In genomic region chr5:37771203-37771611, GRCh38 we compare ENCODE assay signal across 18 cellular contexts.
A peak's percentile ranks its signal among the peaks of the same experiment; 100 is the strongest.
DNase-seq lines count a peak whose midpoint lies in the region; ATAC-seq, FAIRE-seq and TF ChIP-seq lines count a peak whose summit lies in the region.
"Had no signal": no experiment of that assay in that cellular context is flagged by ENCODE, and none has a peak within 500 bp of the region (broad histone marks: within the 10 kb centered on the region; RNA-seq: fewer than 3 reads in every experiment).

No MANE protein-coding gene starts in this region.

- peak overlapping the region; percentile 68 for H3K9ac ChIP-seq in astrocyte (ENCODE audit: low read length)
- peak overlapping the region; percentile 62 for H3K9ac ChIP-seq in skeletal muscle satellite cell (ENCODE audit: low read depth, low read length)

- no peak overlapping the region for H3K4me3 ChIP-seq in MG63
- no peak overlapping the region for H3K4me3 ChIP-seq in astrocyte (ENCODE audit: insufficient read depth, low read depth, low read length)
- H3K4me3 ChIP-seq in left lung, result no peak overlapping the region
- peak overlapping the region; percentile 39 for H3K4me3 ChIP-seq in skeletal muscle satellite cell (ENCODE audit: low read length)
- H3K4me3 ChIP-seq: adrenal gland, HAP-1, thyroid gland had no signal

- no peaks in the 10 kb centered on the region for H3K36me3 Mint-ChIP-seq in astrocyte (ENCODE audit: low read depth, unreplicated experiment)
- peaks cover 5% of the 10 kb centered on the region for H3K36me3 Mint-ChIP-seq in activated CD4-positive, alpha-beta memory T cell treated with anti-CD3 and anti-CD28 coated beads for 36 hours
- peaks cover 3% of the 10 kb centered on the region for H3K36me3 Mint-ChIP-seq in progenitor cell of endocrine pancreas (ENCODE audit: insufficient read depth)

- POLR2A ChIA-PET in activated CD4-positive, alpha-beta memory T cell treated with anti-CD3 and anti-CD28 coated beads for 36 hours (lab: Charles Lee), result no interaction called here

- peak overlapping the region; percentile 99 for H3K27ac Mint-ChIP-seq in astrocyte (ENCODE audit: unreplicated experiment)
- no peak overlapping the region for H3K27ac Mint-ChIP-seq in activated CD4-positive, alpha-beta memory T cell treated with anti-CD3 and anti-CD28 coated beads for 36 hours
- H3K27ac Mint-ChIP-seq in progenitor cell of endocrine pancreas, result no peak overlapping the region
- H3K27ac Mint-ChIP-seq: activated CD4-positive, alpha-beta memory T cell treated with anti-CD3 and anti-CD28 coated beads, Interleukin-2, amount 10 ng/mL, durations not matched to agents 7 days and 5 days; activated T-helper 17 cell treated with anti-CD3 and anti-CD28 coated beads, Interleukin-2, amount 50 U/mL, for 72 hours; endodermal cell; mesothelial cell of epicardium had no signal

- H3K4me1 Mint-ChIP-seq in astrocyte (ENCODE audit: low read depth, unreplicated experiment) (peaks cover 56% of the 10 kb centered on the region), progenitor cell of endocrine pancreas (ENCODE audit: low read depth) (no peaks in the 10 kb centered on the region)
- no peaks in the 10 kb centered on the region for H3K4me1 Mint-ChIP-seq in activated CD4-positive, alpha-beta memory T cell treated with anti-CD3 and anti-CD28 coated beads for 36 hours (ENCODE audit: low read depth)
- H3K4me1 Mint-ChIP-seq: activated CD4-positive, alpha-beta memory T cell treated with anti-CD3 and anti-CD28 coated beads, Interleukin-2, amount 10 ng/mL, durations not matched to agents 7 days and 5 days; activated T-helper 17 cell treated with anti-CD3 and anti-CD28 coated beads, Interleukin-2, amount 50 U/mL, for 72 hours; endodermal cell; mesothelial cell of epicardium had no signal

- intact Hi-C loops in left lung (cut with DNase I), result no loop called here
- intact Hi-C loops in activated CD4-positive, alpha-beta memory T cell treated with anti-CD3 and anti-CD28 coated beads for 36 hours (cut with micrococcal nuclease), result no loop called here
- intact Hi-C loops in head of caudate nucleus (cut with DNase I), result loop anchor here (5.0 kb wide), 1 partner anchor 41 kb away; no protein-coding TSS in a partner anchor

- H3K36me3 ChIP-seq in MG63 (no peaks in the 10 kb centered on the region), astrocyte (ENCODE audit: insufficient read depth, low read length) (no peaks in the 10 kb centered on the region), left lung (no peaks in the 10 kb centered on the region), skeletal muscle satellite cell (ENCODE audit: insufficient read depth, low read length) (no peaks in the 10 kb centered on the region)
- H3K36me3 ChIP-seq: adrenal gland, BE2C, HAP-1, thyroid gland had no signal

- DNase-seq in MG63 (peak; percentile 12), astrocyte (ENCODE audit: low read depth) (no peak), left lung (no peak), AG08396 (ENCODE audit: low spot score) (no peak), progenitor cell of endocrine pancreas (ENCODE audit: low spot score, unreplicated experiment) (no peak), head of caudate nucleus (no peak)
- DNase-seq in activated CD4-positive, alpha-beta memory T cell treated with anti-CD3 and anti-CD28 coated beads for 36 hours, result no peak
- DNase-seq: activated CD4-positive, alpha-beta memory T cell treated with anti-CD3 and anti-CD28 coated beads, Interleukin-2, amount 10 ng/mL, durations not matched to agents 7 days and 5 days; BE2C; endodermal cell; NCI-H1930; thyroid gland had no signal

- no peaks in the 10 kb centered on the region for H3K27me3 ChIP-seq in MG63
- H3K27me3 ChIP-seq in astrocyte (ENCODE audit: insufficient read depth, low read length), result no peaks in the 10 kb centered on the region
- no peaks in the 10 kb centered on the region for H3K27me3 ChIP-seq in left lung
- H3K27me3 ChIP-seq in skeletal muscle satellite cell (ENCODE audit: control insufficient read depth, insufficient read depth, low read length), result no peaks in the 10 kb centered on the region
- H3K27me3 ChIP-seq: adrenal gland, BE2C, thyroid gland had no signal

- H3K79me2 ChIP-seq in astrocyte (ENCODE audit: insufficient read depth, low read length), result no peaks in the 10 kb centered on the region

- peak overlapping the region; percentile 86 for H3K27ac ChIP-seq in astrocyte (ENCODE audit: low read depth, low read length)
- H3K27ac ChIP-seq in left lung, result no peak overlapping the region
- H3K27ac ChIP-seq: adrenal gland, thyroid gland had no signal

- CTCF ChIA-PET in activated CD4-positive, alpha-beta memory T cell treated with anti-CD3 and anti-CD28 coated beads for 36 hours (lab: Charles Lee), result no interaction called here

- no peak overlapping the region for H2AFZ ChIP-seq in astrocyte (ENCODE audit: low read depth, low read length)

- H3K4me2 ChIP-seq in astrocyte (ENCODE audit: low read length), result peak overlapping the region; percentile 55
- H3K4me2 ChIP-seq in skeletal muscle satellite cell (ENCODE audit: low read length), result peak overlapping the region; percentile 54

- H3K9me3 Mint-ChIP-seq in astrocyte (ENCODE audit: unreplicated experiment) (peaks cover 13% of the 10 kb centered on the region), progenitor cell of endocrine pancreas (ENCODE audit: low read depth) (peaks cover 4% of the 10 kb centered on the region)
- peaks cover 21% of the 10 kb centered on the region for H3K9me3 Mint-ChIP-seq in activated CD4-positive, alpha-beta memory T cell treated with anti-CD3 and anti-CD28 coated beads for 36 hours

- H3K4me3 Mint-ChIP-seq in astrocyte (ENCODE audit: unreplicated experiment), result no peak overlapping the region
- no peak overlapping the region for H3K4me3 Mint-ChIP-seq in activated CD4-positive, alpha-beta memory T cell treated with anti-CD3 and anti-CD28 coated beads for 36 hours
- H3K4me3 Mint-ChIP-seq in progenitor cell of endocrine pancreas (ENCODE audit: low read depth), result no peak overlapping the region
- H3K4me3 Mint-ChIP-seq: activated CD4-positive, alpha-beta memory T cell treated with anti-CD3 and anti-CD28 coated beads, Interleukin-2, amount 10 ng/mL, durations not matched to agents 7 days and 5 days; activated T-helper 17 cell treated with anti-CD3 and anti-CD28 coated beads, Interleukin-2, amount 50 U/mL, for 72 hours; endodermal cell; mesothelial cell of epicardium had no signal

- H4K20me1 ChIP-seq in astrocyte (ENCODE audit: insufficient read depth, low read length), result no peaks in the 10 kb centered on the region

- H3K9me3 ChIP-seq in MG63 (peaks cover 7% of the 10 kb centered on the region), astrocyte (ENCODE audit: insufficient read depth, low read depth, low read length) (peaks cover 4% of the 10 kb centered on the region), left lung (peaks cover 0 to 17% of the 10 kb centered on the region in 2 donors), skeletal muscle satellite cell (replicated peaks; ENCODE audit: low read length) (no peaks in the 10 kb centered on the region)
- H3K9me3 ChIP-seq: adrenal gland, thyroid gland had no signal

- FAIRE-seq in astrocyte (lab: Jason Lieb, UNC), result no peak
- FAIRE-seq: D721Med had no signal

- H3K4me1 ChIP-seq in astrocyte (ENCODE audit: insufficient read depth, low read length) (peaks cover 32% of the 10 kb centered on the region), left lung (no peaks in the 10 kb centered on the region), skeletal muscle satellite cell (ENCODE audit: control insufficient read depth, insufficient read depth, low read length) (peaks cover 35% of the 10 kb centered on the region)
- H3K4me1 ChIP-seq: adrenal gland, BE2C, HAP-1, thyroid gland had no signal

- peak; percentile 40 for ATAC-seq in left lung
- ATAC-seq: activated T-helper 17 cell treated with anti-CD3 and anti-CD28 coated beads, Interleukin-2, amount 50 U/mL, for 72 hours had no signal

- TF ChIP-seq CTCF in astrocyte (IDR thresholded peaks at IDR 0.05; ENCODE audit: insufficient read depth, low read depth, low read length) (no peak), left lung (IDR thresholded peaks at IDR 0.05) (no peak), progenitor cell of endocrine pancreas (IDR thresholded peaks at IDR 0.05; ENCODE audit: unreplicated experiment) (no peak)

- H3K27me3 Mint-ChIP-seq in astrocyte (ENCODE audit: low read depth, unreplicated experiment) (no peaks in the 10 kb centered on the region), progenitor cell of endocrine pancreas (no peaks in the 10 kb centered on the region)
- H3K27me3 Mint-ChIP-seq in activated CD4-positive, alpha-beta memory T cell treated with anti-CD3 and anti-CD28 coated beads for 36 hours, result peaks cover 4% of the 10 kb centered on the region
